40 cellular contexts compared by ENCODE assay signal in the genomic region with DNA sequence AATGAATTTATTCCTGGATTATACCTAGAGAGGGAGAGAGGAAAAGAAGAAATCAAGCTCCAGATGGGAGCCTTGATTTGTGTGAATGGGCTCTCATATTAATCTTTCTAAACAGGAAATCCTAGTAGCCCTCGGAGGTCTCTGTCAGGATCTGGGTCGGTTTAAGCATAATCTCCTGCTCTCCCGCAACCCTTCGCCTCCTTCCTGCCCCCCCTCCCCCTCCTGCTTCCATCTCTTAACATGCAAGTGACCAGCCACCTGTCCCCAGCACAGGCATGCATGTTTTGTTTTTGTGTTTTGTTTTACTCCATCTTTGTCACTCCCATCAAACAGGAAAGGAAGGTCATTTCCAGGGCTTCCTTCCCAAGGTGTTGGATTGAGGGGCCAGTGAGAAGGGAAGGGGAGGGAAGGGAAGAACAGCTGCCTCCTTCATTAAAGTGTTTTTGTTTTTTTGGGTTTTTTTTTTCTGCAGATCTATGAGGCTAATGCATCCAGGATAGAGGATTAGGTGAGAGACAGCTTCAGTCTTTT. TPM values are rescaled to one million over a fixed set of nuclear protein-coding genes. Genes with fewer than 3 reads are reported as not detected.
"Had no signal": no experiment of that assay in that cellular context is flagged by ENCODE, and none has a peak within 500 bp of the region (broad histone marks: within the 10 kb centered on the region; RNA-seq: fewer than 3 reads in every experiment).

No MANE protein-coding gene starts in this region.

- H3K27ac ChIP-seq: brain microvascular endothelial cell, epithelial cell of prostate, esophagus squamous epithelium, gastroesophageal sphincter, hepatocyte had no signal

- H3K4me3 Mint-ChIP-seq: activated CD4-positive, alpha-beta memory T cell treated with anti-CD3 and anti-CD28 coated beads for 36 hours; activated CD4-positive, alpha-beta T cell treated with anti-CD3 and anti-CD28 coated beads for 36 hours; activated CD4-positive, alpha-beta T cell treated with anti-CD3 and anti-CD28 coated beads, Interleukin-2, amount 10 ng/mL, durations not matched to agents 24 days and 14 days; activated CD8-positive, alpha-beta memory T cell treated with anti-CD3 and anti-CD28 coated beads, Interleukin-2, amount 10 ng/mL, durations not matched to agents 7 days and 5 days; activated CD8-positive, alpha-beta T cell treated with anti-CD3 and anti-CD28 coated beads, Interleukin-2, amount 10 ng/mL, durations not matched to agents 7 days and 5 days; activated naive CD8-positive, alpha-beta T cell; activated T-cell treated with anti-CD3 and anti-CD28 coated beads, Interleukin-2, amount 50 U/mL, for 24 hours; activated T-helper 17 cell treated with anti-CD3 and anti-CD28 coated beads, Interleukin-2, amount 50 U/mL, for 72 hours; central memory CD8-positive, alpha-beta T cell; effector memory CD8-positive, alpha-beta T cell; T-helper 17 cell; T-helper 2 cell treated with Interferon-gamma antibody and Interleukin-4, amounts not matched to agents 5 μg/mL and 100 μg/mL, for 36 hours had no signal

- ATAC-seq: activated CD4-positive, alpha-beta T cell treated with anti-CD3 and anti-CD28 coated beads for 36 hours; activated CD8-positive, alpha-beta memory T cell treated with anti-CD3 and anti-CD28 coated beads, Interleukin-2, amount 10 ng/mL, durations not matched to agents 7 days and 5 days; activated CD8-positive, alpha-beta T cell treated with anti-CD3 and anti-CD28 coated beads, Interleukin-2, amount 10 ng/mL, durations not matched to agents 7 days and 5 days; activated T-helper 17 cell treated with anti-CD3 and anti-CD28 coated beads, Interleukin-2, amount 50 U/mL, for 72 hours; effector memory CD8-positive, alpha-beta T cell; gastroesophageal sphincter; T-helper 17 cell had no signal

- H3K9me3 ChIP-seq: esophagus squamous epithelium, gastroesophageal sphincter had no signal

- H3K36me3 Mint-ChIP-seq: activated CD4-positive, alpha-beta memory T cell treated with anti-CD3 and anti-CD28 coated beads for 36 hours; activated CD8-positive, alpha-beta memory T cell treated with anti-CD3 and anti-CD28 coated beads, Interleukin-2, amount 10 ng/mL, durations not matched to agents 7 days and 5 days; activated naive CD8-positive, alpha-beta T cell had no signal

- H3K9me3 Mint-ChIP-seq: activated CD4-positive, alpha-beta memory T cell treated with anti-CD3 and anti-CD28 coated beads for 36 hours; activated CD4-positive, alpha-beta T cell treated with anti-CD3 and anti-CD28 coated beads, Interleukin-2, amount 10 ng/mL, durations not matched to agents 24 days and 14 days; activated T-cell treated with anti-CD3 and anti-CD28 coated beads, Interleukin-2, amount 50 U/mL, for 24 hours; activated T-helper 17 cell treated with anti-CD3 and anti-CD28 coated beads, Interleukin-2, amount 50 U/mL, for 72 hours; central memory CD8-positive, alpha-beta T cell; effector memory CD8-positive, alpha-beta T cell; T-helper 2 cell treated with Interferon-gamma antibody and Interleukin-4, amounts not matched to agents 5 μg/mL and 100 μg/mL, for 36 hours had no signal

- H3K4me1 Mint-ChIP-seq: activated CD8-positive, alpha-beta memory T cell treated with anti-CD3 and anti-CD28 coated beads, Interleukin-2, amount 10 ng/mL, durations not matched to agents 7 days and 5 days; activated T-helper 17 cell treated with anti-CD3 and anti-CD28 coated beads, Interleukin-2, amount 50 U/mL, for 72 hours; central memory CD8-positive, alpha-beta T cell; T-helper 17 cell had no signal

- DNase-seq: activated CD4-positive, alpha-beta memory T cell treated with anti-CD3 and anti-CD28 coated beads for 36 hours; activated CD4-positive, alpha-beta T cell treated with anti-CD3 and anti-CD28 coated beads for 36 hours; activated CD4-positive, alpha-beta T cell treated with anti-CD3 and anti-CD28 coated beads, Interleukin-2, amount 10 ng/mL, durations not matched to agents 24 days and 14 days; activated CD4-positive, CD25-positive, alpha-beta regulatory T cell; activated CD4-positive, CD25-positive, alpha-beta regulatory T cell treated with anti-CD3 and anti-CD28 coated beads, Interleukin-2, amount 50 U/mL, for 72 hours; activated CD8-positive, alpha-beta memory T cell treated with anti-CD3 and anti-CD28 coated beads, Interleukin-2, amount 10 ng/mL, durations not matched to agents 7 days and 5 days; activated CD8-positive, alpha-beta memory T cell treated with anti-CD3 and anti-CD28 coated beads, Interleukin-2, amount 50 U/mL, for 4 hours; activated CD8-positive, alpha-beta T cell treated with anti-CD3 and anti-CD28 coated beads, Interleukin-2, amount 10 ng/mL, durations not matched to agents 7 days and 5 days; activated effector memory CD4-positive, alpha-beta T cell treated with Interleukin-2 at 50 U/mL for 16 hours; activated gamma-delta T cell treated with Interleukin-2 at 50 U/mL for 16 hours; activated naive CD4-positive, alpha-beta T cell treated with anti-CD3 and anti-CD28 coated beads, Interleukin-2, amount 50 U/mL, for 16 hours; activated naive CD4-positive, alpha-beta T cell treated with Interleukin-2 at 50 U/mL for 16 hours; activated T-cell treated with anti-CD3 and anti-CD28 coated beads, Interleukin-2, amount 50 U/mL, for 24 hours; amniotic stem cell; anterior cingulate cortex; brain microvascular endothelial cell; cortex of kidney; dermis blood vessel endothelial cell; effector CD4-positive, alpha-beta T cell; effector memory CD8-positive, alpha-beta T cell; esophagus squamous epithelium; foreskin melanocyte; heart right ventricle; T-helper 17 cell; T1000 had no signal

- FAIRE-seq: astrocyte, bronchial epithelial cell, colon, endothelial cell of umbilical vein had no signal

- H3K4me3 ChIP-seq: esophagus squamous epithelium, gastroesophageal sphincter, heart right ventricle, hepatocyte had no signal

- H3K36me3 ChIP-seq: brain microvascular endothelial cell, esophagus squamous epithelium, gastroesophageal sphincter, heart right ventricle had no signal

- H3K27ac Mint-ChIP-seq: activated CD4-positive, alpha-beta memory T cell treated with anti-CD3 and anti-CD28 coated beads for 36 hours; activated CD4-positive, alpha-beta T cell treated with anti-CD3 and anti-CD28 coated beads for 36 hours; activated CD4-positive, alpha-beta T cell treated with anti-CD3 and anti-CD28 coated beads, Interleukin-2, amount 10 ng/mL, durations not matched to agents 24 days and 14 days; activated CD8-positive, alpha-beta memory T cell treated with anti-CD3 and anti-CD28 coated beads, Interleukin-2, amount 10 ng/mL, durations not matched to agents 7 days and 5 days; activated CD8-positive, alpha-beta T cell treated with anti-CD3 and anti-CD28 coated beads, Interleukin-2, amount 10 ng/mL, durations not matched to agents 7 days and 5 days; activated naive CD8-positive, alpha-beta T cell; activated T-cell treated with anti-CD3 and anti-CD28 coated beads, Interleukin-2, amount 50 U/mL, for 24 hours; activated T-helper 17 cell treated with anti-CD3 and anti-CD28 coated beads, Interleukin-2, amount 50 U/mL, for 72 hours; effector memory CD8-positive, alpha-beta T cell; T-helper 17 cell; T-helper 2 cell treated with Interferon-gamma antibody and Interleukin-4, amounts not matched to agents 5 μg/mL and 100 μg/mL, for 36 hours had no signal

RNA-seq across cellular contexts. Expression of a gene that starts 4.8 kb away (rescaled TPM):
- total RNA-seq: activated CD4-positive, alpha-beta memory T cell treated with anti-CD3 and anti-CD28 coated beads for 36 hours; activated CD4-positive, alpha-beta T cell treated with anti-CD3 and anti-CD28 coated beads for 36 hours; activated CD4-positive, alpha-beta T cell treated with anti-CD3 and anti-CD28 coated beads, Interleukin-2, amount 10 ng/mL, durations not matched to agents 24 days and 14 days; activated CD8-positive, alpha-beta memory T cell treated with anti-CD3 and anti-CD28 coated beads for 36 hours; activated CD8-positive, alpha-beta memory T cell treated with anti-CD3 and anti-CD28 coated beads, Interleukin-2, amount 10 ng/mL, durations not matched to agents 7 days and 5 days; activated CD8-positive, alpha-beta T cell treated with anti-CD3 and anti-CD28 coated beads, Interleukin-2, amount 10 ng/mL, durations not matched to agents 7 days and 5 days; activated T-helper 17 cell treated with anti-CD3 and anti-CD28 coated beads, Interleukin-2, amount 50 U/mL, for 72 hours; astrocyte; bronchial epithelial cell; dermis blood vessel endothelial cell; endothelial cell of umbilical vein; fibroblast of lung; fibroblast of villous mesenchyme; glomerular endothelial cell; T-helper 17 cell had no signal
